ENCODE assay signal across 9 cellular contexts in genomic region chr10:5071411-5072198, GRCh38. TPM values are rescaled to one million over a fixed set of nuclear protein-coding genes. Genes with fewer than 3 reads are reported as not detected.
DNase-seq lines count a peak whose midpoint lies in the region; ATAC-seq, FAIRE-seq and TF ChIP-seq lines count a peak whose summit lies in the region.
"Had no signal": no experiment of that assay in that cellular context is flagged by ENCODE, and none has a peak within 500 bp of the region (broad histone marks: within the 10 kb centered on the region; RNA-seq: fewer than 3 reads in every experiment).

No MANE protein-coding gene starts in this region.

- H3K36me3 Mint-ChIP-seq in neural progenitor cell: no peaks in the 10 kb centered on the region

- H3K36me3 ChIP-seq in PC-9 (ENCODE audit: low read depth) (no peaks in the 10 kb centered on the region), fibroblast of lung (ENCODE audit: control insufficient read depth, insufficient read depth, low read length) (no peaks in the 10 kb centered on the region), neural progenitor cell (peaks cover 3% of the 10 kb centered on the region)

- H3K79me2 ChIP-seq in PC-9 (ENCODE audit: low read depth): no peaks in the 10 kb centered on the region
- no peaks in the 10 kb centered on the region for H3K79me2 ChIP-seq in fibroblast of lung (ENCODE audit: control insufficient read depth, insufficient read depth, low read length)
- H3K79me2 ChIP-seq in neural progenitor cell (ENCODE audit: low read depth): no peaks in the 10 kb centered on the region

- POLR2A ChIA-PET in PC-9 (lab: Charles Lee; ENCODE audit: unreplicated experiment): interaction anchor here (0.6 to 0.9 kb wide), 2 partner anchors 51 to 477 kb away, joined by 3 to 5 read pairs; no protein-coding TSS in a partner anchor

- H2AFZ ChIP-seq in PC-9 (no peak overlapping the region), fibroblast of lung (ENCODE audit: low read length) (peak overlapping the region; percentile 74), neural progenitor cell (replicated peaks) (peak overlapping the region; percentile 38)

- DNase-seq in EL (peak; percentile 36), PC-9 (peak; percentile 74 to 85), fibroblast of lung (ENCODE audit: low read depth in 2 of 2) (peak; percentile 88 to 90), neural progenitor cell (ENCODE audit: low spot score) (peak; percentile 64), GM12892 (ENCODE audit: insufficient read length) (no peak), CD1c-positive myeloid dendritic cell (ENCODE audit: extremely low spot score) (no peak)

- H3K4me1 ChIP-seq in PC-9 (replicated peaks; ENCODE audit: insufficient read depth) (peaks cover 50% of the 10 kb centered on the region), fibroblast of lung (ENCODE audit: control insufficient read depth, extremely low read depth, insufficient read depth, low read length) (peaks cover 10% of the 10 kb centered on the region), neural progenitor cell (peaks cover 16% of the 10 kb centered on the region)

- ATAC-seq in GM19351 (IDR thresholded peaks at IDR 0.05; ENCODE audit: unreplicated experiment): no peak
- ATAC-seq in HG02852 (IDR thresholded peaks at IDR 0.05; ENCODE audit: unreplicated experiment): no peak

- H3F3A ChIP-seq in PC-9 (ENCODE audit: insufficient read depth, low read depth): peaks cover 43% of the 10 kb centered on the region
- peaks cover 4% of the 10 kb centered on the region for H3F3A ChIP-seq in neural progenitor cell (ENCODE audit: low read depth)

- intact Hi-C loops in PC-9 (cut with micrococcal nuclease; ENCODE audit: unreplicated experiment): loop anchor here (1.0 to 2.0 kb wide), 5 partner anchors 8 to 211 kb away; partner anchors contain the start of gene AKR1C3

- H3K9me2 ChIP-seq in PC-9 (ENCODE audit: insufficient read depth): no peaks in the 10 kb centered on the region

- CTCF ChIA-PET in PC-9 (lab: Charles Lee): no interaction called here

- H3K9ac ChIP-seq in fibroblast of lung (ENCODE audit: insufficient read depth, low read length) (no peak overlapping the region), neural progenitor cell (no peak overlapping the region)

- H3K4me3 ChIP-seq in PC-9 (peak overlapping the region; percentile 38; the same call in 1 of the 2 replicates), fibroblast of lung (replicated peaks in 1 of 4; ENCODE audit: control extremely low read depth in 1 of 4, insufficient read depth in 1 of 4, low read depth in 3 of 4, low read length in 4 of 4) (no peak overlapping the region), neural progenitor cell (no peak overlapping the region)

- FAIRE-seq in GM12892 (lab: Jason Lieb, UNC): no peak

- H3K4me3 Mint-ChIP-seq in neural progenitor cell: no peak overlapping the region

- no peak for TF ChIP-seq POLR2A in GM12892 (IDR thresholded peaks at IDR 0.05; ENCODE audit: low read depth, low read length)

- no peaks in the 10 kb centered on the region for H4K20me1 ChIP-seq in PC-9 (ENCODE audit: insufficient read depth)
- no peaks in the 10 kb centered on the region for H4K20me1 ChIP-seq in fibroblast of lung (ENCODE audit: control insufficient read depth, extremely low read depth, insufficient read depth, low read length)
- H4K20me1 ChIP-seq in neural progenitor cell (ENCODE audit: low read depth): no peaks in the 10 kb centered on the region

- H3K27ac Mint-ChIP-seq in neural progenitor cell: peak overlapping the region; percentile 58

- H3K4me2 ChIP-seq in PC-9 (peak overlapping the region; percentile 84), fibroblast of lung (ENCODE audit: extremely low read depth, insufficient read depth, low read length) (peak overlapping the region; percentile 52), neural progenitor cell (peak overlapping the region; percentile 6)

- H3K27me3 ChIP-seq in PC-9 (ENCODE audit: insufficient read depth, low read depth) (no peaks in the 10 kb centered on the region), fibroblast of lung (ENCODE audit: control insufficient read depth, insufficient read depth, low read length) (no peaks in the 10 kb centered on the region), neural progenitor cell (no peaks in the 10 kb centered on the region)

- H3K27ac ChIP-seq in PC-9: peak overlapping the region; percentile 99
- peak overlapping the region; percentile 76 for H3K27ac ChIP-seq in fibroblast of lung (ENCODE audit: insufficient read depth, low read length)
- H3K27ac ChIP-seq in neural progenitor cell: no peak overlapping the region
- H3K27ac ChIP-seq: HL-60 had no signal

- H3K9me3 ChIP-seq in PC-9 (ENCODE audit: insufficient read depth, low read depth): peaks cover 12% of the 10 kb centered on the region; the same call in 1 of the 2 replicates
- H3K9me3 ChIP-seq in fibroblast of lung (ENCODE audit: control insufficient read depth, insufficient read depth, low read depth, low read length): no peaks in the 10 kb centered on the region
- H3K9me3 ChIP-seq in neural progenitor cell (ENCODE audit: low read depth): peaks cover 21% of the 10 kb centered on the region

- H3K27me3 Mint-ChIP-seq in neural progenitor cell (ENCODE audit: insufficient read depth, low read depth): peaks cover 4% of the 10 kb centered on the region

- TF ChIP-seq CTCF in PC-9 (conservative IDR thresholded peaks at IDR 0.05) (no peak), fibroblast of lung (conservative IDR thresholded peaks at IDR 0.05 in 1 of 2, IDR thresholded peaks at IDR 0.05 in 1 of 2; ENCODE audit: low read depth in 1 of 2, low read length in 2 of 2) (no peak), neural progenitor cell (IDR thresholded peaks at IDR 0.05) (no peak)

- H3K4me1 Mint-ChIP-seq in neural progenitor cell: peaks cover 28% of the 10 kb centered on the region

- TSS peak; percentile 95 for BruUV-seq in PC-9 (replicated peaks; lab: Mats Ljungman, UMichigan)

- peaks cover 19% of the 10 kb centered on the region for H3K9me3 Mint-ChIP-seq in neural progenitor cell

RNA-seq across cellular contexts. Expression of gene AKR1C3, which starts 22.6 kb away (rescaled TPM):
- total RNA-seq in PC-9 (2021) (1,870 and 1,886 TPM in 2 replicates), fibroblast of lung (44.3 and 63.7 TPM in 2 replicates), neural progenitor cell (ENCODE audit: low replicate concordance) (1.9 and 2.8 TPM in 2 replicates)
- polyA plus RNA-seq in fibroblast of lung: 18.8 and 36.3 TPM in 2 replicates
- 9.5 and 15.8 TPM in 2 replicates for polyA plus RNA-seq in fibroblast of lung (2012)
- polyA minus RNA-seq in fibroblast of lung (ENCODE audit: low replicate concordance): 16.1 and 19.0 TPM in 2 replicates
- not detected for polyA plus RNA-seq in GM12892 (2012; ENCODE audit: missing spikeins)

Comparison
In these comparisons a context has a peak if more than half of its experiments do, and no peak if none do; other contexts are left out.
1. DNase-seq: peak in EL (single experiment), PC-9 (2 of 2), fibroblast of lung (2 of 2) and neural progenitor cell (single experiment); none in GM12892 (single experiment) and CD1c-positive myeloid dendritic cell (single experiment).
2. H3K4me2 ChIP-seq: peak in every context shown above with its lines; median percentile 84 in PC-9; 52 in fibroblast of lung; 6 in neural progenitor cell.
3. RNA of gene AKR1C3, which starts 22.6 kb away (total RNA-seq): 1,870 to 1,886 TPM in PC-9; 44.3 to 63.7 TPM in fibroblast of lung and 1.9 to 2.8 TPM in neural progenitor cell; every median in the first group is over 10 times any median in the second.